ENCODE assay signal across 19 cellular contexts in genomic region chr2:15863089-15863488, GRCh38.
DNase-seq lines count a peak whose midpoint lies in the region; ATAC-seq, FAIRE-seq and TF ChIP-seq lines count a peak whose summit lies in the region.
"Had no signal": no experiment of that assay in that cellular context is flagged by ENCODE, and none has a peak within 500 bp of the region (broad histone marks: within the 10 kb centered on the region; RNA-seq: fewer than 3 reads in every experiment).

No MANE protein-coding gene starts in this region.

- no peak overlapping the region for H3K27ac ChIP-seq in pancreas
- no peak overlapping the region for H3K27ac ChIP-seq in caudate nucleus (ENCODE audit: low read depth, low read length)
- H3K27ac ChIP-seq: 22Rv1; A549; BLaER1 treated with 17β-estradiol and CSF1 and Interleukin-3, amounts not matched to agents 10 nM and 100 nM; C4-2B had no signal

- H3K9me3 ChIP-seq in pancreas: no peaks in the 10 kb centered on the region
- H3K9me3 ChIP-seq: Caco-2 had no signal

- H3K36me3 ChIP-seq in pancreas: no peaks in the 10 kb centered on the region
- H3K36me3 ChIP-seq: BLaER1 treated with 17β-estradiol and CSF1 and Interleukin-3, amounts not matched to agents 10 nM and 100 nM had no signal

- no peaks in the 10 kb centered on the region for H3K4me1 ChIP-seq in pancreas
- H3K4me1 ChIP-seq: A549; BLaER1 treated with 17β-estradiol and CSF1 and Interleukin-3, amounts not matched to agents 10 nM and 100 nM; Caco-2 had no signal

- H3K4me3 ChIP-seq in pancreas: no peak overlapping the region
- H3K4me3 ChIP-seq: A549; BLaER1 treated with 17β-estradiol and CSF1 and Interleukin-3, amounts not matched to agents 10 nM and 100 nM; GM12878 had no signal

- H3K27me3 ChIP-seq in pancreas: peaks cover 0 to 3% (median 0%) of the 10 kb centered on the region in 4 donors
- H3K27me3 ChIP-seq: BLaER1 treated with 17β-estradiol and CSF1 and Interleukin-3, amounts not matched to agents 10 nM and 100 nM had no signal

- WGBS in pancreas, 2 donors: 42 to 60% methylated on average over 2 of the region's 2 CpGs

- FAIRE-seq in G401.6 (lab: Jason Lieb, UNC) (peak; percentile 3), TTC549 (lab: Jason Lieb, UNC) (peak; percentile 11), pancreas (lab: Jason Lieb, UNC) (peak; percentile 13)
- FAIRE-seq: A549, GM12878, GM12892, GM18507 had no signal

- no peak for TF ChIP-seq CTCF in pancreas (IDR thresholded peaks at IDR 0.05)

- ATAC-seq in pancreas: no peak
- ATAC-seq: A549; CD8-positive, alpha-beta T cell; GM12878 had no signal

- intact Hi-C loops in pancreas (cut with DNase I): no loop called here

- DNase-seq in pancreas: no peak
- DNase-seq in caudate nucleus (lab: John Stamatoyannopoulos, UW): no peak
- DNase-seq in OCI-M2 (lab: John Stamatoyannopoulos, UW; ENCODE audit: unreplicated experiment): no peak
- DNase-seq: AML-193; Caco-2; Calu3; CD4-positive, alpha-beta T cell; CD8-positive, alpha-beta T cell; DMS79 treated with DMSO at 0.1 percent for 48 hours; GDM1 had no signal
